11 cellular contexts compared by ENCODE assay signal in genomic region chr19:53545271-53546065, GRCh38. TPM values are rescaled to one million over a fixed set of nuclear protein-coding genes. Genes with fewer than 3 reads are reported as not detected.
DNase-seq lines count a peak whose midpoint lies in the region; ATAC-seq and TF ChIP-seq lines count a peak whose summit lies in the region.
"Had no signal": no experiment of that assay in that cellular context is flagged by ENCODE, and none has a peak within 500 bp of the region (broad histone marks: within the 10 kb centered on the region; RNA-seq: fewer than 3 reads in every experiment).

No MANE protein-coding gene starts in this region.

- peaks cover 43% of the 10 kb centered on the region for H3K4me1 Mint-ChIP-seq in CD8-positive, alpha-beta T cell (ENCODE audit: low read depth)
- H3K4me1 Mint-ChIP-seq in osteocyte (ENCODE audit: unreplicated experiment) = peaks cover 2% of the 10 kb centered on the region

- H3K27ac ChIP-seq in CD8-positive, alpha-beta T cell (ENCODE audit: low read depth, low read length) = no peak overlapping the region
- peak overlapping the region; percentile 82 for H3K27ac ChIP-seq in epithelial cell of prostate
- H3K27ac ChIP-seq: KMS-11 had no signal

- no peaks in the 10 kb centered on the region for H3K9me3 ChIP-seq in CD8-positive, alpha-beta T cell (ENCODE audit: low read length)

- H3K4me3 ChIP-seq in CD8-positive, alpha-beta T cell (ENCODE audit: low read depth, low read length) = no peak overlapping the region

- no peaks in the 10 kb centered on the region for H3K4me1 ChIP-seq in CD8-positive, alpha-beta T cell (ENCODE audit: insufficient read depth, low read length)

- peaks cover 5% of the 10 kb centered on the region for H3K9me3 Mint-ChIP-seq in CD8-positive, alpha-beta T cell
- no peaks in the 10 kb centered on the region for H3K9me3 Mint-ChIP-seq in osteocyte (ENCODE audit: unreplicated experiment)

- peaks cover 78% of the 10 kb centered on the region for H3K36me3 Mint-ChIP-seq in CD8-positive, alpha-beta T cell
- H3K36me3 Mint-ChIP-seq in osteocyte (ENCODE audit: unreplicated experiment) = peaks cover 15% of the 10 kb centered on the region

- no peak overlapping the region for H3K4me3 Mint-ChIP-seq in CD8-positive, alpha-beta T cell
- H3K4me3 Mint-ChIP-seq in osteocyte (ENCODE audit: unreplicated experiment) = no peak overlapping the region

- ATAC-seq in CD8-positive, alpha-beta T cell = peak; percentile 12
- ATAC-seq in HG03159 (IDR thresholded peaks at IDR 0.05; ENCODE audit: unreplicated experiment) = no peak
- no peak for ATAC-seq in GM19463 (IDR thresholded peaks at IDR 0.05; ENCODE audit: unreplicated experiment)

- H3K36me3 ChIP-seq in CD8-positive, alpha-beta T cell (ENCODE audit: insufficient read depth, low read length) = peaks cover 12% of the 10 kb centered on the region

- CTCF ChIA-PET in CD8-positive, alpha-beta T cell (lab: Charles Lee) = no interaction called here

- intact Hi-C loops in CD8-positive, alpha-beta T cell (cut with DNase I, micrococcal nuclease) = no loop called here

- no peaks in the 10 kb centered on the region for H3K27me3 Mint-ChIP-seq in CD8-positive, alpha-beta T cell (ENCODE audit: low read depth)
- H3K27me3 Mint-ChIP-seq in osteocyte (ENCODE audit: unreplicated experiment) = no peaks in the 10 kb centered on the region

- TF ChIP-seq CTCF in CD8-positive, alpha-beta T cell (IDR thresholded peaks at IDR 0.05) = no peak
- no peak for TF ChIP-seq CTCF in osteocyte (IDR thresholded peaks at IDR 0.05)

- no peaks in the 10 kb centered on the region for H3K27me3 ChIP-seq in CD8-positive, alpha-beta T cell (ENCODE audit: insufficient read depth, low read length)

- H3K27ac Mint-ChIP-seq in CD8-positive, alpha-beta T cell = no peak overlapping the region
- H3K27ac Mint-ChIP-seq in osteocyte (ENCODE audit: unreplicated experiment) = no peak overlapping the region

- POLR2A ChIA-PET in CD8-positive, alpha-beta T cell (lab: Charles Lee) = no interaction called here

- no peak for DNase-seq in CD8-positive, alpha-beta T cell
- peak; percentile 28 for DNase-seq in LoVo (ENCODE audit: low spot score)
- peak; percentile 33 for DNase-seq in epithelial cell of prostate (ENCODE audit: low read depth, low spot score)
- peak; percentile 80 for DNase-seq in osteocyte (ENCODE audit: extremely low spot score, unreplicated experiment)
- no peak for DNase-seq in NCI-H524 treated with DMSO at 0.1 percent for 48 hours (lab: John Stamatoyannopoulos, UW)
- DNase-seq in GM19240 (ENCODE audit: insufficient read length, low spot score) = no peak
- DNase-seq: activated gamma-delta T cell treated with Interleukin-2 at 50 U/mL for 16 hours, NCI-H526 treated with DMSO at 0.1 percent for 48 hours had no signal

RNA-seq across cellular contexts. Expression of gene ZNF331, which starts 7.5 kb away (rescaled TPM):
- total RNA-seq in CD8-positive, alpha-beta T cell = 100 to 1,000 TPM; 784 to 793 TPM
- 7.4 and 8.0 TPM in 2 replicates for total RNA-seq in osteocyte

Comparison
In these comparisons a context has a peak if more than half of its experiments do, and no peak if none do; other contexts are left out.
1. DNase-seq: peak in LoVo (single experiment), epithelial cell of prostate (single experiment) and osteocyte (single experiment); none in CD8-positive, alpha-beta T cell (0 of 7), NCI-H524 treated with DMSO at 0.1 percent for 48 hours (single experiment) and GM19240 (single experiment).
2. RNA of gene ZNF331, which starts 7.5 kb away (total RNA-seq): 784 to 793 TPM in CD8-positive, alpha-beta T cell; 7.4 to 8.0 TPM in osteocyte; every median in the first group is over 10 times any median in the second.